Comparison of ENCODE assay signal across 12 cellular contexts in genomic region chr14:93759781-93760307, GRCh38. TPM values are rescaled to one million over a fixed set of nuclear protein-coding genes. Genes with fewer than 3 reads are reported as not detected.
DNase-seq lines count a peak whose midpoint lies in the region; ATAC-seq and TF ChIP-seq lines count a peak whose summit lies in the region.
"Had no signal": no experiment of that assay in that cellular context is flagged by ENCODE, and none has a peak within 500 bp of the region (broad histone marks: within the 10 kb centered on the region; RNA-seq: fewer than 3 reads in every experiment).

No MANE protein-coding gene starts in this region.

- no peaks in the 10 kb centered on the region for H3K79me2 ChIP-seq in trophoblast cell (ENCODE audit: control insufficient read depth, insufficient read depth, low read length, poor library complexity)

- ATAC-seq in mucosa of descending colon (peak; percentile 13), GM19467 (IDR thresholded peaks at IDR 0.05; ENCODE audit: unreplicated experiment) (no peak)

- no peak overlapping the region for H2AK5ac ChIP-seq in trophoblast cell (ENCODE audit: low read length)

- no peak overlapping the region for H2AFZ ChIP-seq in trophoblast cell (ENCODE audit: insufficient read depth, low read length, poor library complexity)

- H3K9me3 ChIP-seq in mucosa of descending colon (no peaks in the 10 kb centered on the region), tibial artery (no peaks in the 10 kb centered on the region), trophoblast cell (ENCODE audit: insufficient read depth, low read depth, low read length) (peaks cover 3% of the 10 kb centered on the region)
- H3K9me3 ChIP-seq: Peyer's patch had no signal

- WGBS in trophoblast cell (ENCODE audit: extremely low coverage, insufficient coverage, insufficient read length): no CpG with 5 or more reads among the region's 14 CpGs

- H3K18ac ChIP-seq in trophoblast cell (ENCODE audit: low read length): no peak overlapping the region

- H3K4me3 ChIP-seq in dorsolateral prefrontal cortex: peak overlapping the region in 3 of 59 donors; percentile 9 to 17 (median 12)
- no peak overlapping the region for H3K4me3 ChIP-seq in mucosa of descending colon
- H3K4me3 ChIP-seq in tibial artery: peak overlapping the region in 1 of 2 donors; percentile 14
- H3K4me3 ChIP-seq in trophoblast cell (ENCODE audit: low read depth, low read length): no peak overlapping the region
- H3K4me3 ChIP-seq: Peyer's patch had no signal

- no peak overlapping the region for H2BK120ac ChIP-seq in trophoblast cell (ENCODE audit: insufficient read depth, low read length, poor library complexity)

- no peak overlapping the region for H4K91ac ChIP-seq in trophoblast cell (ENCODE audit: low read depth, low read length)

- TF ChIP-seq CTCF in dorsolateral prefrontal cortex (IDR thresholded peaks at IDR 0.05 in 54 of 56, conservative IDR thresholded peaks at IDR 0.05 in 2 of 56; ENCODE audit: low read depth in 1 of 56, partially characterized antibody in 56 of 56): peak in 1 of 56 donors; percentile 21
- TF ChIP-seq CTCF in mucosa of descending colon (IDR thresholded peaks at IDR 0.05): no peak
- TF ChIP-seq CTCF in tibial artery (IDR thresholded peaks at IDR 0.05): peak in 1 of 2 experiments; percentile 2

- H3K36me3 ChIP-seq in mucosa of descending colon (ENCODE audit: low read depth): no peaks in the 10 kb centered on the region
- no peaks in the 10 kb centered on the region for H3K36me3 ChIP-seq in tibial artery
- no peaks in the 10 kb centered on the region for H3K36me3 ChIP-seq in trophoblast cell (ENCODE audit: control insufficient read depth in 1 of 2, insufficient read depth in 2 of 2, low read length in 2 of 2)
- H3K36me3 ChIP-seq: Peyer's patch had no signal

- H2BK12ac ChIP-seq in trophoblast cell (ENCODE audit: low read length): no peak overlapping the region

- H2BK5ac ChIP-seq in trophoblast cell (ENCODE audit: low read depth, low read length, poor library complexity): no peak overlapping the region

- H3K27me3 ChIP-seq in dorsolateral prefrontal cortex (peaks cover 0 to 4% (median 0%) of the 10 kb centered on the region in 45 donors), tibial artery (no peaks in the 10 kb centered on the region), trophoblast cell (ENCODE audit: insufficient read depth, low read length) (no peaks in the 10 kb centered on the region)
- H3K27me3 ChIP-seq: Peyer's patch had no signal

- H4K8ac ChIP-seq in trophoblast cell (ENCODE audit: low read depth, low read length): no peak overlapping the region

- H3K23ac ChIP-seq in trophoblast cell (ENCODE audit: low read length): no peak overlapping the region

- no peak overlapping the region for H3K14ac ChIP-seq in trophoblast cell (ENCODE audit: low read length)

- peak; percentile 10 for DNase-seq in NCI-H1092 treated with DMSO at 0.1 percent for 48 hours (lab: John Stamatoyannopoulos, UW)
- DNase-seq in NCI-H1092 (lab: John Stamatoyannopoulos, UW): no peak
- peak in 9 of 10 donors; percentile 42 to 73 (median 65) for DNase-seq in dorsolateral prefrontal cortex
- DNase-seq in mucosa of descending colon: peak in 1 of 3 donors; percentile 38
- DNase-seq in tibial artery: peak; percentile 75 to 96
- DNase-seq in trophoblast cell: no peak
- DNase-seq in DMS53 treated with DMSO at 0.1 percent for 48 hours (lab: John Stamatoyannopoulos, UW; ENCODE audit: unreplicated experiment): no peak
- DNase-seq: dermis blood vessel endothelial cell, HCEC 1CT had no signal

- H3K4me1 ChIP-seq in mucosa of descending colon (ENCODE audit: low read depth) (no peaks in the 10 kb centered on the region), tibial artery (peaks cover 0 to 47% (median 32%) of the 10 kb centered on the region in 4 donors), trophoblast cell (ENCODE audit: control insufficient read depth in 1 of 2, insufficient read depth in 2 of 2, low read length in 2 of 2) (peaks cover 5% of the 10 kb centered on the region in 2 experiments)

- H3K4me2 ChIP-seq in trophoblast cell (ENCODE audit: low read length): no peak overlapping the region

- H3K27ac ChIP-seq in dorsolateral prefrontal cortex: peak overlapping the region in 50 of 59 donors; percentile 17 to 98 (median 60)
- peak overlapping the region; percentile 59 to 61 for H3K27ac ChIP-seq in tibial artery
- no peak overlapping the region for H3K27ac ChIP-seq in trophoblast cell (ENCODE audit: low read depth, low read length)

- H3K79me1 ChIP-seq in trophoblast cell (ENCODE audit: low read length): no peaks in the 10 kb centered on the region

- no peak overlapping the region for H3K9ac ChIP-seq in trophoblast cell (ENCODE audit: low read length)

- intact Hi-C loops in dorsolateral prefrontal cortex (cut with DNase I): no loop called here
- intact Hi-C loops in mucosa of descending colon (cut with DNase I, micrococcal nuclease): no loop called here
- intact Hi-C loops in tibial artery (cut with DNase I; ENCODE audit: low total_unique reads): loop anchor here (5.0 kb wide), 1 partner anchor 32 kb away; no protein-coding TSS in a partner anchor

- H3K4ac ChIP-seq in trophoblast cell (ENCODE audit: low read depth, low read length): no peak overlapping the region

- no peak overlapping the region for H4K12ac ChIP-seq in trophoblast cell (ENCODE audit: low read depth, low read length)

RNA-seq across cellular contexts. Expression of gene PRIMA1, which starts 28.4 kb away (rescaled TPM):
- total RNA-seq in dorsolateral prefrontal cortex (10 to 100 TPM in 75 of 120 experiments, 1 to 10 TPM in 45; 1.8 to 88.2 (median 11.1) TPM), mucosa of descending colon (10 to 100 TPM in 1 of 3 donors, 1 to 10 TPM in 2; 1.6 to 46.4 (median 3.0) TPM)
- 0.18 and 0.21 TPM in 2 replicates for polyA plus RNA-seq in trophoblast cell (2013)
- total RNA-seq: dermis blood vessel endothelial cell had no signal
- polyA plus RNA-seq: neural cell had no signal

Comparison
In these comparisons a context has a peak if more than half of its experiments do, and no peak if none do; other contexts are left out.
1. DNase-seq: peak in NCI-H1092 treated with DMSO at 0.1 percent for 48 hours (single experiment), dorsolateral prefrontal cortex (9 of 10) and tibial artery (2 of 2); none in NCI-H1092 (single experiment), trophoblast cell (0 of 2) and DMS53 treated with DMSO at 0.1 percent for 48 hours (single experiment).